1 cellular context compared by ENCODE assay signal in the genomic region with DNA sequence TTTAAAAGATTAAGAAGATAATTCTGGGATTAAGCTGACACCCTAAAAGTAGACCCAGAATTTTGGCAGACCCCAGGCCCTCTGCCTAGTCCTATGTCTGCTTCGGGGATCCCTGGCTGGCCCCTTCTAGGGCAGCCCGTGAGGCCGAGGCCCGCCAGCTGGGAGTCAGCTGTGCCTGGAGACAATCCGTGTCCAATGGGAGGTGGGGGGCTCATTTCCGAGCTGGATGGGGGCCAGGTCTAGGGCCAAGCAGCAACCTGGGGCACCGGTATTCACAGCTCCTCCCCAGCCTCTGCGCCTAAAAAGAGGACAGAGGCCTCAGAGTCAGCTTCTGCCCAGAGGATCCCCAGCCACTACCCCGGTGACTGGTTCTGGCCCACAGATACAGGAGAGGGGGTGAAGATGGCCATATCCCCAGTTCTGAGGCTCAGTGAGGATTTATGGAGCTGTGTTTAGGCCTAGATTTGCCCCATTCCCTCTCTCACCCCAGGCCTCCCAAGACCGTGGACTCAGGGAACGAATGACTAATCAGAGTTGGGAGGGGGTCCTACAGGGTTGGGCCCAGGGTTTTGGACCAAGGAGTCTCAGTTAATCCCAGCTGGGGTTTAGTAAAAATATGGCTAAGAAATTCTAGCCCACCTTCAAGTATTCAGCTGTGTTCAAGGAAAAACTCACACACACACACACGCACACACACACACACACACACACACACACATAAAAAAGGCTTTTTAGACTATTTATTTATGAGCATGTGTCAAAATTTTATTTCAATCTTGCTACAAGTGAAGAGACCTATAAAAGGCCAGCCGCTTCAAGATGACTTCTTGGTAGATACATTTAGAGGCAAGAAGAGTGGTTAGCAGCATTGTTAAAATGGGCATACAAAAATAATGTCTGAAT.
TF ChIP-seq lines count a peak whose summit lies in the region.

No MANE protein-coding gene starts in this region.

TF ChIP-seq in GM23338, 12 proteins besides CTCF, POLR2A, EP300 and RAD21:
- TF ChIP-seq EZH2 (IDR thresholded peaks at IDR 0.05; ENCODE audit: low read depth, unreplicated experiment), result no peak
- no peak for TF ChIP-seq STAT1 (IDR thresholded peaks at IDR 0.05; ENCODE audit: unreplicated experiment)
- TF ChIP-seq EZH2phosphoT487 (IDR thresholded peaks at IDR 0.05; ENCODE audit: unreplicated experiment), result no peak
- no peak for TF ChIP-seq ETS1 (IDR thresholded peaks at IDR 0.05)
- no peak for TF ChIP-seq ZNF331 (CRISPR knock-in tag; IDR thresholded peaks at IDR 0.05; ENCODE audit: low read depth)
- no peak for TF ChIP-seq REST (IDR thresholded peaks at IDR 0.05; ENCODE audit: unreplicated experiment)
- TF ChIP-seq CREB1 (CRISPR knock-in tag; IDR thresholded peaks at IDR 0.05; ENCODE audit: low read depth), result no peak
- no peak for TF ChIP-seq ZNF462 (CRISPR knock-in tag; IDR thresholded peaks at IDR 0.05)
- TF ChIP-seq ZNF114 (CRISPR knock-in tag; IDR thresholded peaks at IDR 0.05), result no peak
- TF ChIP-seq POLR2AphosphoS5 (IDR thresholded peaks at IDR 0.05; ENCODE audit: low read depth), result no peak
- no peak for TF ChIP-seq NANOG (IDR thresholded peaks at IDR 0.05; ENCODE audit: borderline replicate concordance)
- TF ChIP-seq JUNB (IDR thresholded peaks at IDR 0.05; ENCODE audit: unreplicated experiment), result no peak
